Comparison of ENCODE assay signal across 12 cellular contexts in genomic region chr7:158803226-158803944, GRCh38. TPM values are rescaled to one million over a fixed set of nuclear protein-coding genes. Genes with fewer than 3 reads are reported as not detected.
DNase-seq lines count a peak whose midpoint lies in the region; ATAC-seq, FAIRE-seq and TF ChIP-seq lines count a peak whose summit lies in the region.
"Had no signal": no experiment of that assay in that cellular context is flagged by ENCODE, and none has a peak within 500 bp of the region (broad histone marks: within the 10 kb centered on the region; RNA-seq: fewer than 3 reads in every experiment).

No MANE protein-coding gene starts in this region.

- H3K4ac ChIP-seq in mesenchymal stem cell (ENCODE audit: low read depth in 1 of 2, low read length in 2 of 2): peak overlapping the region; percentile 82 to 94

- H3K36me3 ChIP-seq in HCT116 (ENCODE audit: control insufficient read depth in 1 of 2, insufficient read depth in 2 of 2, low read length in 2 of 2) (no peaks in the 10 kb centered on the region; a peak in 1 of 4 replicates), ascending aorta (peaks cover 5 to 10% of the 10 kb centered on the region in 2 donors), mesenchymal stem cell (ENCODE audit: control insufficient read depth in 1 of 2, insufficient read depth in 2 of 2, low read depth in 1 of 2, low read length in 2 of 2) (peaks cover 15 to 18% of the 10 kb centered on the region in 2 experiments)

- no peaks in the 10 kb centered on the region for H3K9me2 ChIP-seq in HCT116 (ENCODE audit: insufficient read depth)

- CTCF ChIA-PET in A549 (lab: Yijun Ruan, JAX): interaction anchor here (0.8 kb wide), 1 partner anchor 8 kb away, joined by 3 read pairs; no protein-coding TSS in a partner anchor
- CTCF ChIA-PET in HCT116 (lab: Charles Lee): interaction anchor here (0.7 kb wide), 1 partner anchor 8 kb away, joined by 3 read pairs; no protein-coding TSS in a partner anchor

- H2BK5ac ChIP-seq in mesenchymal stem cell (ENCODE audit: low read depth, low read length, poor library complexity, severe bottlenecking): peak overlapping the region; percentile 96

- no TSS peak for BruUV-seq in HCT116 (replicated peaks; lab: Mats Ljungman, UMichigan)

- 82% methylated on average over 29 of the region's 33 CpGs for WGBS in A549 (ENCODE audit: missing lambda C conversion rate)
- 94% methylated on average over 22 of the region's 33 CpGs for WGBS in mesenchymal stem cell

- POLR2A ChIA-PET in A549 (lab: Yijun Ruan, JAX) (no interaction called here), HCT116 (lab: Charles Lee) (interaction anchor here (0.6 kb wide), 1 partner anchor 60 kb away, joined by 3 read pairs; no protein-coding TSS in a partner anchor)

- TF ChIP-seq CTCF in A549 (IDR thresholded peaks at IDR 0.05) (no peak), HCT116 (IDR thresholded peaks at IDR 0.05 in 2 of 3, conservative IDR thresholded peaks at IDR 0.05 in 1 of 3; ENCODE audit: borderline replicate concordance in 1 of 3, insufficient read depth in 1 of 3, low read depth in 2 of 3, low read length in 2 of 3) (no peak), ascending aorta (IDR thresholded peaks at IDR 0.05) (no peak)

- H3K9me3 ChIP-seq in A549 (no peaks in the 10 kb centered on the region), HCT116 (ENCODE audit: control insufficient read depth in 1 of 2, insufficient read depth in 1 of 2, low read depth in 1 of 2, low read length in 2 of 2) (no peaks in the 10 kb centered on the region), ascending aorta (no peaks in the 10 kb centered on the region), mesenchymal stem cell (ENCODE audit: control insufficient read depth, low read length) (no peaks in the 10 kb centered on the region)
- H3K9me3 ChIP-seq: testis had no signal

- H3K23ac ChIP-seq in mesenchymal stem cell (ENCODE audit: low read length in 2 of 2): no peak overlapping the region

- H3K79me1 ChIP-seq in mesenchymal stem cell (replicated peaks; ENCODE audit: low read length, poor library complexity, severe bottlenecking): peaks cover 22% of the 10 kb centered on the region

- intact Hi-C loops in HCT116 (cut with micrococcal nuclease) (no loop called here), ascending aorta (cut with DNase I) (loop anchor here (2.0 kb wide), 2 partner anchors 21 to 25 kb away; partner anchors contain the start of gene ESYT2)

- RAD21 ChIA-PET in HCT116 (lab: Charles Lee; ENCODE audit: low non-redundant PET in 1 of 2, low total read pairs in 2 of 2, uncharacterized antibody in 2 of 2, unreplicated experiment in 2 of 2): no interaction called here

- DNase-seq in A549 (ENCODE audit: low read depth in 1 of 2, low spot score in 1 of 2) (no peak), HCT116 (ENCODE audit: low read depth, low spot score) (no peak), ascending aorta (ENCODE audit: low spot score in 2 of 2) (no peak), mesenchymal stem cell (no peak), NCI-H2196 (lab: John Stamatoyannopoulos, UW; ENCODE audit: unreplicated experiment) (no peak)
- DNase-seq: head of caudate nucleus, mesendoderm, NCI-H1694 treated with DMSO at 0.1 percent for 48 hours, testis had no signal

- peak overlapping the region; percentile 99 for H2AK5ac ChIP-seq in mesenchymal stem cell (ENCODE audit: low read length, severe bottlenecking)

- H2BK120ac ChIP-seq in mesenchymal stem cell (ENCODE audit: low read depth, low read length): peak overlapping the region; percentile 79

- H3K14ac ChIP-seq in mesenchymal stem cell (ENCODE audit: low read length in 2 of 2): peak overlapping the region in 1 of 2 experiments; percentile 55

- H4K8ac ChIP-seq in mesenchymal stem cell (ENCODE audit: low read length): peak overlapping the region; percentile 92

- no peak for FAIRE-seq in A549 (lab: Jason Lieb, UNC)

- TF ChIP-seq POLR2A in A549 (IDR thresholded peaks at IDR 0.05; ENCODE audit: low read length) (no peak), HCT116 (IDR thresholded peaks at IDR 0.05; ENCODE audit: borderline replicate concordance, extremely low read depth, insufficient read depth, insufficient read length) (no peak)

- H2BK12ac ChIP-seq in mesenchymal stem cell (ENCODE audit: low read length in 2 of 2): peak overlapping the region; percentile 77 to 92

- H3K27me3 ChIP-seq in HCT116 (ENCODE audit: insufficient read depth, low read length) (no peaks in the 10 kb centered on the region), ascending aorta (no peaks in the 10 kb centered on the region), mesenchymal stem cell (ENCODE audit: control insufficient read depth in 1 of 2, insufficient read depth in 1 of 2, low read length in 2 of 2) (no peaks in the 10 kb centered on the region)
- H3K27me3 ChIP-seq: testis had no signal

- peak overlapping the region; percentile 86 to 96 for H3K18ac ChIP-seq in mesenchymal stem cell (ENCODE audit: low read depth in 1 of 2, low read length in 2 of 2)

- peak overlapping the region; percentile 86 to 90 for H3K27ac ChIP-seq in A549
- peak overlapping the region; percentile 65 for H3K27ac ChIP-seq in HCT116 (ENCODE audit: low read depth, low read length)
- peak overlapping the region; percentile 6 to 34 for H3K27ac ChIP-seq in ascending aorta
- H3K27ac ChIP-seq in mesenchymal stem cell (ENCODE audit: low read length, poor library complexity, severe bottlenecking): peak overlapping the region; percentile 100

- no peaks in the 10 kb centered on the region for H4K20me1 ChIP-seq in HCT116 (ENCODE audit: insufficient read depth)

- TF ChIP-seq EP300 in A549 (IDR thresholded peaks at IDR 0.05): no peak

- H3K4me2 ChIP-seq in A549 (peak overlapping the region; percentile 74), HCT116 (ENCODE audit: low read length) (peak overlapping the region; percentile 83), mesenchymal stem cell (ENCODE audit: low read length, poor library complexity, severe bottlenecking) (peak overlapping the region; percentile 39)

- peaks cover 93% of the 10 kb centered on the region for H3K79me2 ChIP-seq in HCT116 (ENCODE audit: insufficient read depth, low read length)

- H2AFZ ChIP-seq in HCT116 (ENCODE audit: low read depth, low read length, poor library complexity, severe bottlenecking) (no peak overlapping the region), mesenchymal stem cell (ENCODE audit: low read depth, low read length) (no peak overlapping the region)

- ATAC-seq in A549: no peak; a peak in 1 of 6 replicates
- ATAC-seq in HCT116: 0 out of 2 replicates have a peak, but pooled peaks have one; percentile 12
- no peak for ATAC-seq in GM21723 (IDR thresholded peaks at IDR 0.05; ENCODE audit: unreplicated experiment)
- no peak for ATAC-seq in GM18519 (IDR thresholded peaks at IDR 0.05; ENCODE audit: low FRiP score, unreplicated experiment)
- ATAC-seq in HG02588 (IDR thresholded peaks at IDR 0.05; ENCODE audit: unreplicated experiment): no peak

- peak overlapping the region; percentile 99 for H4K91ac ChIP-seq in mesenchymal stem cell (ENCODE audit: low read length)

- peaks cover 34% of the 10 kb centered on the region for H3K4me1 ChIP-seq in A549
- H3K4me1 ChIP-seq in HCT116 (ENCODE audit: control insufficient read depth in 1 of 2, insufficient read depth in 2 of 2, low read length in 2 of 2): peaks cover 19 to 41% of the 10 kb centered on the region in 2 experiments
- peaks cover 0 to 14% of the 10 kb centered on the region in 2 donors for H3K4me1 ChIP-seq in ascending aorta
- peaks cover 20% of the 10 kb centered on the region for H3K4me1 ChIP-seq in mesenchymal stem cell (ENCODE audit: control insufficient read depth, insufficient read depth, low read depth, low read length)

- no peak overlapping the region for H2BK15ac ChIP-seq in mesenchymal stem cell (ENCODE audit: low read depth, poor library complexity, severe bottlenecking)

- TF ChIP-seq RAD21 in A549 (conservative IDR thresholded peaks at IDR 0.05 in 1 of 2, IDR thresholded peaks at IDR 0.05 in 1 of 2) (no peak), HCT116 (IDR thresholded peaks at IDR 0.05; ENCODE audit: low read depth) (no peak)

- H3K9ac ChIP-seq in HCT116 (ENCODE audit: low read length) (peak overlapping the region; percentile 65), mesenchymal stem cell (ENCODE audit: low read length) (no peak overlapping the region)

- H3K4me3 ChIP-seq in A549 (no peak overlapping the region), HCT116 (replicated peaks in 1 of 2; ENCODE audit: low read depth in 1 of 2, low read length in 2 of 2) (peak overlapping the region; percentile 8 to 44; a peak in 2 of 4 replicates), ascending aorta (no peak overlapping the region), mesenchymal stem cell (ENCODE audit: insufficient read depth in 1 of 2, low read depth in 1 of 2, low read length in 2 of 2) (no peak overlapping the region)
- H3K4me3 ChIP-seq: testis had no signal

TF ChIP-seq in HCT116, 20 proteins besides CTCF, POLR2A, EP300 and RAD21 (continues in another document):
- TF ChIP-seq SIN3A (IDR thresholded peaks at IDR 0.05; ENCODE audit: low read depth): no peak

RNA-seq across cellular contexts. Expression of gene ESYT2, which starts 25.9 kb away (rescaled TPM):
- 73.2 and 77.0 TPM in 2 replicates for polyA plus RNA-seq in A549 (2011; rRNA removed)
- polyA plus RNA-seq in A549 (2012; cell fraction: cytosol; rRNA removed): 22.5 and 29.6 TPM in 2 replicates
- 30.1 and 31.2 TPM in 2 replicates for polyA plus RNA-seq in A549 (2012; cell fraction: nucleus; rRNA removed)
- 41.8 to 48.3 TPM (median 45.8 TPM) in 3 replicates for polyA plus RNA-seq in A549 (2017; fragmentation: RNase III; extraction: RNeasy Plus Mini Kit Qiagen cat#74134 plus additional on column Dnase treatment)
- polyA minus RNA-seq in A549 (2011; rRNA and poly(A)+ RNA removed): 54.6 and 62.5 TPM in 2 replicates
- 68.2 TPM for total RNA-seq in HCT116 (2021; ENCODE audit: unreplicated experiment)
- polyA plus RNA-seq in HCT116 (2012): 48.8 and 57.5 TPM in 2 replicates
- total RNA-seq in ascending aorta: 102 TPM
- 31.0 TPM for polyA plus RNA-seq in mesenchymal stem cell (2013, experiment 1 of 2)
- 31.9 TPM for polyA plus RNA-seq in mesenchymal stem cell (2013, experiment 2 of 2)

RNA-seq across cellular contexts. Expression of gene DYNC2I1, which starts 53.0 kb away (rescaled TPM):
- polyA plus RNA-seq in A549 (2011; rRNA removed) (10.6 and 17.4 TPM in 2 replicates), A549 (2017; fragmentation: RNase III; extraction: RNeasy Plus Mini Kit Qiagen cat#74134 plus additional on column Dnase treatment) (8.7 to 10.0 TPM (median 9.1 TPM) in 3 replicates)
- polyA plus RNA-seq in A549 (2012; cell fraction: cytosol; rRNA removed): 11.0 and 11.8 TPM in 2 replicates
- polyA plus RNA-seq in A549 (2012; cell fraction: nucleus; rRNA removed): 41.8 and 42.7 TPM in 2 replicates
- 5.8 and 7.5 TPM in 2 replicates for polyA minus RNA-seq in A549 (2011; rRNA and poly(A)+ RNA removed)
- total RNA-seq in HCT116 (2021; ENCODE audit: unreplicated experiment) (13.6 TPM), ascending aorta (7.6 TPM)
- 13.2 and 15.5 TPM in 2 replicates for polyA plus RNA-seq in HCT116 (2012)
- 11.8 TPM for polyA plus RNA-seq in mesenchymal stem cell (2013, experiment 1 of 2)
- polyA plus RNA-seq in mesenchymal stem cell (2013, experiment 2 of 2): 10.7 TPM

Comparison
In these comparisons a context has a peak if more than half of its experiments do, and no peak if none do; other contexts are left out.
1. H3K27ac ChIP-seq: peak in every context shown above with its lines; median percentile 100 in mesenchymal stem cell; 88 in A549; 65 in HCT116; 20 in ascending aorta.
2. H3K4me3 ChIP-seq: peak in HCT116 (2 of 2); none in A549 (single experiment), ascending aorta (0 of 2) and mesenchymal stem cell (0 of 2).
3. Peak in every context shown above with its lines, with median percentiles within 50 percentile points of each other: H3K4me2 ChIP-seq.